17 cellular contexts compared by ENCODE assay signal in genomic region chr13:51040431-51040830, GRCh38.
"Had no signal": no experiment of that assay in that cellular context is flagged by ENCODE, and none has a peak within 500 bp of the region (broad histone marks: within the 10 kb centered on the region; RNA-seq: fewer than 3 reads in every experiment).

No MANE protein-coding gene starts in this region.

- H3K36me3 ChIP-seq: SJCRH30 had no signal

- H3K4me3 ChIP-seq: PC-9, SJCRH30, SK-N-MC had no signal

- H3K27ac ChIP-seq: KMS-11, PC-9, RWPE1, SJCRH30, SK-N-MC had no signal

- H3K9me3 ChIP-seq: SJCRH30 had no signal

- H3K27me3 ChIP-seq: SJCRH30 had no signal

- H3K4me1 ChIP-seq: SJCRH30 had no signal

- DNase-seq: Karpas-422, MM.1S, MV-4-11, NCI-H1092, NCI-H1417 treated with DMSO at 0.1 percent for 48 hours, NCI-H187 treated with DMSO at 0.1 percent for 48 hours, NCI-H2029, NCI-H2227 treated with DMSO at 0.1 percent for 48 hours, NCI-H345, NCI-H526 treated with DMSO at 0.1 percent for 48 hours, PC-9, SHP77, SIG-M5, SJCRH30 had no signal
